Comparison of ENCODE assay signal across 14 cellular contexts in genomic region chr17:281365-281999, GRCh38.
"Had no signal": no experiment of that assay in that cellular context is flagged by ENCODE, and none has a peak within 500 bp of the region (broad histone marks: within the 10 kb centered on the region; RNA-seq: fewer than 3 reads in every experiment).

No MANE protein-coding gene starts in this region.

- H3K4me3 Mint-ChIP-seq: activated CD4-positive, alpha-beta T cell treated with anti-CD3 and anti-CD28 coated beads, Interleukin-2, amount 10 ng/mL, durations not matched to agents 24 days and 14 days; activated T-helper 1 cell treated with anti-CD3 and anti-CD28 coated beads, Interleukin-12 subunit alpha, Interleukin-12 subunit beta, Interleukin-2, Interleukin-4 antibody, amounts not matched to agents 30 ng/mL and 10 ng/mL and 1 ng/mL, durations not matched to agents 14 hours and 24 hours and 36 hours; stimulated activated naive B cell treated with anti-CD40 and anti-IgM and Interleukin-4, amounts not matched to agents 10 μg/mL and 1 μg/mL and 100 μg/mL, for 72 hours; WTC11 had no signal

- H3K36me3 ChIP-seq: colonic mucosa, SJCRH30, tibial artery had no signal

- H3K4me1 ChIP-seq: colonic mucosa, SJCRH30, tibial artery had no signal

- H3K27me3 Mint-ChIP-seq: activated CD4-positive, alpha-beta T cell treated with anti-CD3 and anti-CD28 coated beads, Interleukin-2, amount 10 ng/mL, durations not matched to agents 24 days and 14 days; stimulated activated naive B cell treated with anti-CD40 and anti-IgM and Interleukin-4, amounts not matched to agents 10 μg/mL and 1 μg/mL and 100 μg/mL, for 72 hours had no signal

- H3K27ac Mint-ChIP-seq: activated CD4-positive, alpha-beta T cell treated with anti-CD3 and anti-CD28 coated beads, Interleukin-2, amount 10 ng/mL, durations not matched to agents 24 days and 14 days; activated T-helper 1 cell treated with anti-CD3 and anti-CD28 coated beads, Interleukin-12 subunit alpha, Interleukin-12 subunit beta, Interleukin-2, Interleukin-4 antibody, amounts not matched to agents 30 ng/mL and 10 ng/mL and 1 ng/mL, durations not matched to agents 14 hours and 24 hours and 36 hours; stimulated activated naive B cell treated with anti-CD40 and anti-IgM and Interleukin-4, amounts not matched to agents 10 μg/mL and 1 μg/mL and 100 μg/mL, for 72 hours; WTC11 had no signal

- H3K36me3 Mint-ChIP-seq: WTC11 had no signal

- H3K27me3 ChIP-seq: colonic mucosa, hepatocyte, SJCRH30 had no signal

- H3K27ac ChIP-seq: colonic mucosa, hepatocyte, SJCRH30, tibial artery had no signal

- H3K9me3 Mint-ChIP-seq: activated CD4-positive, alpha-beta T cell treated with anti-CD3 and anti-CD28 coated beads, Interleukin-2, amount 10 ng/mL, durations not matched to agents 24 days and 14 days; activated T-helper 1 cell treated with anti-CD3 and anti-CD28 coated beads, Interleukin-12 subunit alpha, Interleukin-12 subunit beta, Interleukin-2, Interleukin-4 antibody, amounts not matched to agents 30 ng/mL and 10 ng/mL and 1 ng/mL, durations not matched to agents 14 hours and 24 hours and 36 hours had no signal

- DNase-seq: activated CD4-positive, alpha-beta T cell treated with anti-CD3 and anti-CD28 coated beads, Interleukin-2, amount 10 ng/mL, durations not matched to agents 24 days and 14 days; activated CD8-positive, alpha-beta memory T cell treated with anti-CD3 and anti-CD28 coated beads for 24 hours; activated naive CD4-positive, alpha-beta T cell treated with Interleukin-2 at 50 U/mL for 16 hours; caudate nucleus; mesendoderm; SJCRH30; stimulated activated CD4-positive, alpha-beta T cell treated with anti-CD3 and anti-CD28 coated beads, Interleukin-2, amount 100 ng/mL, for 48 hours; stimulated activated naive B cell treated with anti-CD40 and anti-IgM and Interleukin-4, amounts not matched to agents 10 μg/mL and 1 μg/mL and 100 μg/mL, for 72 hours; T-helper 2 cell had no signal

- H3K4me3 ChIP-seq: colonic mucosa, hepatocyte, SJCRH30, tibial artery had no signal

- H3K4me1 Mint-ChIP-seq: activated CD4-positive, alpha-beta T cell treated with anti-CD3 and anti-CD28 coated beads, Interleukin-2, amount 10 ng/mL, durations not matched to agents 24 days and 14 days had no signal

- H3K9me3 ChIP-seq: colonic mucosa, SJCRH30, tibial artery had no signal
